In the genomic region with DNA sequence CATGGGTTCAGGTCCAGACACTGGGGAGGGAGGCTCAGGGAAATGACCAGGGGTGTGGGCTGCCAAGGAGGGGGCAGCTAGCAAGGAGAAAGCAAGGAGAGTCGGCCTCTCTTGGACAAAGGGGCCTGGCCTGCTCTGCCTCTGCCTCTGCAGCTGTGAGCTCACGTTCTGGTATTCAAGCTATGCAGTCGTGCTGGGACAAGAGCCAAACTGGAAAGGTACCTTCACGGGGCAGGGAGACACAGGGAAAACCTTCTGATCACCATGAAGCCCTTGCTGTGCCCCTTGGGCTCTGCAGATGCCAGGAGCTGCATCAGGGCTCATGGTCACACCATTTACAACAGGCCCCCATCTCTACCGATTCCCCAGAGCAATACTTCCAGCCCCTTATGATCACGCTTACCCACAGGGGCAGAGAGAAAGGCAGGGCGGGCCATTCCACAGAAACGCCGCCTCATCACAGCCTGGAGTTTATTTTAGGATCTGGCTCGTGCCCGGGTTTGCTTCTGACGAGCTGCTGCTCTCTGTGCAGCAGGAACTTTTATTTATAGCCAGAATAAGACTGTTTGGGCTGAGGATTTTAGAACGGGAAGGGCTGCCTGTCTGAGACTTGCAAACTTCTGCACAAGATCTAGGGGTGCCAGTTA, we compare ENCODE assay signal across 8 cellular contexts.
DNase-seq lines count a peak whose midpoint lies in the region; ATAC-seq and TF ChIP-seq lines count a peak whose summit lies in the region.

No MANE protein-coding gene starts in this region.

- TF ChIP-seq CTCF in fibroblast of villous mesenchyme (IDR thresholded peaks at IDR 0.05; ENCODE audit: insufficient read depth, low read depth, low read length) (no peak), osteocyte (IDR thresholded peaks at IDR 0.05) (no peak)

- H3K4me3 Mint-ChIP-seq in T-helper 17 cell = no peak overlapping the region
- peak overlapping the region; percentile 54 for H3K4me3 Mint-ChIP-seq in osteocyte (ENCODE audit: unreplicated experiment)

- H3K4me3 ChIP-seq in fibroblast of villous mesenchyme (ENCODE audit: low read depth, low read length) = peak overlapping the region; percentile 35

- H3K36me3 Mint-ChIP-seq in T-helper 17 cell (ENCODE audit: low read depth) (peaks cover 12% of the 10 kb centered on the region), osteocyte (ENCODE audit: unreplicated experiment) (peaks cover 19% of the 10 kb centered on the region)

- H3K9me3 Mint-ChIP-seq in osteocyte (ENCODE audit: unreplicated experiment) = no peaks in the 10 kb centered on the region

- H3K4me1 Mint-ChIP-seq in T-helper 17 cell (peaks cover 22% of the 10 kb centered on the region), osteocyte (ENCODE audit: unreplicated experiment) (peaks cover 35% of the 10 kb centered on the region)

- H3K27me3 Mint-ChIP-seq in T-helper 17 cell = no peaks in the 10 kb centered on the region
- no peaks in the 10 kb centered on the region for H3K27me3 Mint-ChIP-seq in osteocyte (ENCODE audit: unreplicated experiment)

- H3K27ac Mint-ChIP-seq in T-helper 17 cell (peak overlapping the region; percentile 54), osteocyte (ENCODE audit: unreplicated experiment) (peak overlapping the region; percentile 90)

- no peaks in the 10 kb centered on the region for H3K9me3 ChIP-seq in T-helper 17 cell (ENCODE audit: control insufficient read depth, low read length, poor library complexity, severe bottlenecking)

- ATAC-seq in T-helper 17 cell (no peak), GM19463 (IDR thresholded peaks at IDR 0.05; ENCODE audit: unreplicated experiment) (no peak)

- no peak for TF ChIP-seq POLR2A in erythroblast (IDR thresholded peaks at IDR 0.05; ENCODE audit: low read length)

- DNase-seq in EH (ENCODE audit: low read depth) (peak; percentile 94), T-helper 17 cell (no peak), fibroblast of villous mesenchyme (ENCODE audit: low read depth) (peak; percentile 79), osteocyte (ENCODE audit: extremely low spot score, unreplicated experiment) (peak; percentile 89), erythroblast (lab: John Stamatoyannopoulos, UW) (no peak), NCI-H2227 treated with DMSO at 0.1 percent for 48 hours (lab: John Stamatoyannopoulos, UW) (no peak), NCI-H2029 treated with DMSO at 0.1 percent for 48 hours (lab: John Stamatoyannopoulos, UW) (no peak)

Comparison
In these comparisons a context has a peak if more than half of its experiments do, and no peak if none do; other contexts are left out.
1. DNase-seq: peak in EH (single experiment), fibroblast of villous mesenchyme (single experiment) and osteocyte (single experiment); none in T-helper 17 cell (0 of 3), erythroblast (0 of 2), NCI-H2227 treated with DMSO at 0.1 percent for 48 hours (single experiment) and NCI-H2029 treated with DMSO at 0.1 percent for 48 hours (single experiment).